ENCODE assay signal across 8 cellular contexts in genomic region chr10:26448706-26449435, GRCh38. TPM values are rescaled to one million over a fixed set of nuclear protein-coding genes. Genes with fewer than 3 reads are reported as not detected.
DNase-seq lines count a peak whose midpoint lies in the region; ATAC-seq and TF ChIP-seq lines count a peak whose summit lies in the region.
"Had no signal": no experiment of that assay in that cellular context is flagged by ENCODE, and none has a peak within 500 bp of the region (broad histone marks: within the 10 kb centered on the region; RNA-seq: fewer than 3 reads in every experiment).

No MANE protein-coding gene starts in this region.

- peak; percentile 86 for ATAC-seq in GM19351 (IDR thresholded peaks at IDR 0.05; ENCODE audit: unreplicated experiment)
- ATAC-seq in HG03064 (IDR thresholded peaks at IDR 0.05; ENCODE audit: low read depth, unreplicated experiment): peak; percentile 74
- peak; percentile 7 to 17 for ATAC-seq in activated CD4-positive, CD25-positive, alpha-beta regulatory T cell treated with anti-CD3 and anti-CD28 coated beads, Interleukin-2, amount 50 U/mL, for 24 hours
- ATAC-seq in natural killer cell: peak; percentile 68 to 84 (median 81)

- H3K4me1 Mint-ChIP-seq in natural killer cell: peaks cover 82 to 85% of the 10 kb centered on the region in 2 donors

- intact Hi-C loops in natural killer cell (cut with micrococcal nuclease): loop anchor here (1.0 to 10.0 kb wide), 4 partner anchors 18 to 706 kb away; partner anchors contain the start of genes MASTL and YME1L1

- peak; percentile 4 for TF ChIP-seq CTCF in natural killer cell (IDR thresholded peaks at IDR 0.05)

- no peaks in the 10 kb centered on the region for H3K27me3 Mint-ChIP-seq in natural killer cell (ENCODE audit: low read depth in 2 of 2)

- H3K36me3 Mint-ChIP-seq in natural killer cell: no peaks in the 10 kb centered on the region

- DNase-seq in natural killer cell: peak; percentile 72
- no peak for DNase-seq in medulla oblongata (ENCODE audit: extremely low spot score)
- no peak for DNase-seq in NCI-H1417 treated with DMSO at 0.1 percent for 48 hours (lab: John Stamatoyannopoulos, UW)
- DNase-seq in GF-D8 (lab: John Stamatoyannopoulos, UW): no peak

- peak overlapping the region; percentile 84 for H3K4me3 Mint-ChIP-seq in natural killer cell

- H3K9me3 Mint-ChIP-seq in natural killer cell: peaks cover 0 to 4% of the 10 kb centered on the region in 2 donors

- peak overlapping the region; percentile 98 for H3K27ac Mint-ChIP-seq in natural killer cell

RNA-seq across cellular contexts. Expression of gene APBB1IP, which starts 10.7 kb away (rescaled TPM):
- 100 to 1,000 TPM in 2 of 3 donors, 10 to 100 TPM in 1; 92.5 to 119 (median 100) TPM for total RNA-seq in natural killer cell
- total RNA-seq: SK-MEL-5 had no signal

Comparison
In these comparisons a context has a peak if more than half of its experiments do, and no peak if none do; other contexts are left out.
1. ATAC-seq: peak in every context shown above with its lines; median percentile 86 in GM19351; 81 in natural killer cell; 74 in HG03064; 12 in activated CD4-positive, CD25-positive, alpha-beta regulatory T cell treated with anti-CD3 and anti-CD28 coated beads, Interleukin-2, amount 50 U/mL, for 24 hours.